Comparison of ENCODE assay signal across 22 cellular contexts in genomic region chrX:140157143-140157542, GRCh38.
"Had no signal": no experiment of that assay in that cellular context is flagged by ENCODE, and none has a peak within 500 bp of the region (broad histone marks: within the 10 kb centered on the region; RNA-seq: fewer than 3 reads in every experiment).

No MANE protein-coding gene starts in this region.

- H3K4me3 ChIP-seq: MG63, SJCRH30, SK-N-MC had no signal

- DNase-seq: Karpas-422, KG1, NCI-H1092, NCI-H1105 treated with DMSO at 0.1 percent for 48 hours, NCI-H1417 treated with DMSO at 0.1 percent for 48 hours, NCI-H146, NCI-H1694 treated with DMSO at 0.1 percent for 48 hours, NCI-H1930, NCI-H2081, NCI-H2107, NCI-H2227 treated with DMSO at 0.1 percent for 48 hours, NCI-H510A, NCI-H524 treated with DMSO at 0.1 percent for 48 hours, NCI-H69, NCI-H774, SHP77 treated with DMSO at 0.1 percent for 48 hours had no signal

- ATAC-seq: Panc1, PC-3, Right ventricle myocardium inferior had no signal
